In the genomic region with DNA sequence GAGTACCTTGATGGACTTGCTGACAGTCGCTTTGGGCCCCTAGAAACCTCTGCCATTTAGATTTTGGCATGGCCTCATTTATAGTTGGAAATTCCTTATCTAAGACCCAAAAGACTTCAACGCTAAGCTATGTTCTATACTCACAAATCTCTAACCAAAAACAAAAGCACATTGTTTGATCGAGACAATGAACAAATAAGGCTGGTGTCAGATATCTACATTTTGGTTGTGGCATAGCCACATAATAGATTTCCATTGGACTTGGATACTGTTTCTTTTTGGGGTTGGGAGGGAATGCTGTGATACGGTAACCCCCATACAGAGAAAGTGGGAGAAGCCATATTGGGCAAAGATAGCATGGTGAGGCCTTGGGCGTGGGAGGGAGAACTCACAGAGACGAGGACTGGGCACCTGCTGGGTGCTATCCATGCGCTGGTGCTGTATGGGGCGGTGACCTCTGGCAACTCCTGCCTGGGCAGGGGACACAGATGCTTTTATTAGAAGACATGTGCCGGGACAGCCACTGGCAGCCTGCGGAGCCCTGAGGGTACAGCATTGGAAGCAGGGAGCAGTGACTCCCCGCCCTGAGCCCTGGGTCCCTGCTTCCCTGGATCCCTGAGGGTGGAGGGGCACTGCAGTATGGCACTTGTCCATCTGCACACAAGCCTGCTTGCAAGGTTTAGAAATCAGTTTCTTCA, we compare ENCODE assay signal across 17 cellular contexts.
A peak's percentile ranks its signal among the peaks of the same experiment; 100 is the strongest.
DNase-seq lines count a peak whose midpoint lies in the region; ATAC-seq and TF ChIP-seq lines count a peak whose summit lies in the region.
"Had no signal": no experiment of that assay in that cellular context is flagged by ENCODE, and none has a peak within 500 bp of the region (broad histone marks: within the 10 kb centered on the region; RNA-seq: fewer than 3 reads in every experiment).

No MANE protein-coding gene starts in this region.

- POLR2A ChIA-PET in MCF 10A (lab: Yijun Ruan, JAX) = interaction anchor here (0.6 kb wide), 1 partner anchor 83 kb away, joined by 4 read pairs; no protein-coding TSS in a partner anchor

- H3K4me1 Mint-ChIP-seq in MCF 10A (ENCODE audit: insufficient read depth, unreplicated experiment) = peaks cover 15% of the 10 kb centered on the region
- peaks cover 26% of the 10 kb centered on the region for H3K4me1 Mint-ChIP-seq in osteocyte (ENCODE audit: unreplicated experiment)
- H3K4me1 Mint-ChIP-seq in glutamatergic neuron (ENCODE audit: low read depth, unreplicated experiment) = no peaks in the 10 kb centered on the region

- H3K4me2 ChIP-seq in trophoblast cell (ENCODE audit: low read length) = no peak overlapping the region
- H3K4me2 ChIP-seq: BLaER1 had no signal

- DNase-seq in MCF 10A (ENCODE audit: unreplicated experiment) = no peak
- no peak for DNase-seq in breast epithelium (ENCODE audit: low spot score in 2 of 2)
- peak; percentile 51 for DNase-seq in left ventricle myocardium superior
- no peak for DNase-seq in trophoblast cell
- peak; percentile 72 for DNase-seq in testis
- DNase-seq in osteocyte (ENCODE audit: extremely low spot score, unreplicated experiment) = no peak
- no peak for DNase-seq in glomerular visceral epithelial cell (ENCODE audit: extremely low spot score)
- no peak for DNase-seq in glutamatergic neuron
- DNase-seq: DMS 273 treated with DMSO at 0.1 percent for 48 hours, GM23248, KBM-7, NCI-H1092, NCI-H226, NCI-H526 treated with DMSO at 0.1 percent for 48 hours had no signal

- H3K4me3 Mint-ChIP-seq in MCF 10A (ENCODE audit: unreplicated experiment) = no peak overlapping the region
- H3K4me3 Mint-ChIP-seq in osteocyte (ENCODE audit: unreplicated experiment) = no peak overlapping the region
- H3K4me3 Mint-ChIP-seq in glutamatergic neuron (ENCODE audit: unreplicated experiment) = no peak overlapping the region

- ATAC-seq in left ventricle myocardium superior = peak; percentile 95
- ATAC-seq: HCT116 had no signal

- H2AFZ ChIP-seq in trophoblast cell (ENCODE audit: insufficient read depth, low read length, poor library complexity) = peak overlapping the region; percentile 59
- H2AFZ ChIP-seq: GM23248 had no signal

- no CpG with 5 or more reads among the region's 11 CpGs for WGBS in trophoblast cell (ENCODE audit: extremely low coverage, insufficient coverage, insufficient read length)
- WGBS in testis, 2 donors = 71 to 80% methylated on average over 11 of the region's 11 CpGs

- H3K27me3 Mint-ChIP-seq in MCF 10A (ENCODE audit: insufficient read depth, unreplicated experiment) = no peaks in the 10 kb centered on the region
- no peaks in the 10 kb centered on the region for H3K27me3 Mint-ChIP-seq in osteocyte (ENCODE audit: unreplicated experiment)
- H3K27me3 Mint-ChIP-seq in glutamatergic neuron (ENCODE audit: unreplicated experiment) = peaks cover 3% of the 10 kb centered on the region

- no peak overlapping the region for H3K4me3 ChIP-seq in breast epithelium
- H3K4me3 ChIP-seq in trophoblast cell (ENCODE audit: low read depth, low read length) = peak overlapping the region; percentile 13
- H3K4me3 ChIP-seq in testis = no peak overlapping the region
- H3K4me3 ChIP-seq: BLaER1, GM23248 had no signal

- no peak overlapping the region for H2BK12ac ChIP-seq in trophoblast cell (ENCODE audit: low read length)

- H2BK120ac ChIP-seq in trophoblast cell (ENCODE audit: insufficient read depth, low read length, poor library complexity) = no peak overlapping the region

- peak overlapping the region; percentile 57 for H3K27ac Mint-ChIP-seq in MCF 10A (ENCODE audit: low read depth, unreplicated experiment)
- no peak overlapping the region for H3K27ac Mint-ChIP-seq in osteocyte (ENCODE audit: unreplicated experiment)
- no peak overlapping the region for H3K27ac Mint-ChIP-seq in glutamatergic neuron (ENCODE audit: unreplicated experiment)

- TF ChIP-seq POLR2A in breast epithelium (IDR thresholded peaks at IDR 0.05) (no peak), testis (IDR thresholded peaks at IDR 0.05) (no peak)

- no peaks in the 10 kb centered on the region for H3K4me1 ChIP-seq in breast epithelium
- H3K4me1 ChIP-seq in trophoblast cell (ENCODE audit: control insufficient read depth in 1 of 2, insufficient read depth in 2 of 2, low read length in 2 of 2) = peaks cover 20 to 29% of the 10 kb centered on the region in 2 experiments
- H3K4me1 ChIP-seq in testis = peaks cover 14% of the 10 kb centered on the region

- no peak overlapping the region for H2AK5ac ChIP-seq in trophoblast cell (ENCODE audit: low read length)

- H3K18ac ChIP-seq in trophoblast cell (ENCODE audit: low read length) = no peak overlapping the region

- CTCF ChIA-PET in MCF 10A (lab: Yijun Ruan, JAX) = no interaction called here

- H3K36me3 ChIP-seq in breast epithelium (no peaks in the 10 kb centered on the region), trophoblast cell (ENCODE audit: control insufficient read depth in 1 of 2, insufficient read depth in 2 of 2, low read length in 2 of 2) (peaks cover 2% of the 10 kb centered on the region in 2 experiments), testis (ENCODE audit: low read depth, missing control alignments) (no peaks in the 10 kb centered on the region)

- H3K79me1 ChIP-seq in trophoblast cell (ENCODE audit: low read length) = peaks cover 5% of the 10 kb centered on the region

- no peak overlapping the region for H4K8ac ChIP-seq in trophoblast cell (ENCODE audit: low read depth, low read length)

- no peak overlapping the region for H3K4ac ChIP-seq in trophoblast cell (ENCODE audit: low read depth, low read length)

- H2BK5ac ChIP-seq in trophoblast cell (ENCODE audit: low read depth, low read length, poor library complexity) = no peak overlapping the region

- no peak overlapping the region for H3K9ac ChIP-seq in trophoblast cell (ENCODE audit: low read length)
- H3K9ac ChIP-seq: BLaER1, GM23248 had no signal

- H3K27me3 ChIP-seq in breast epithelium = no peaks in the 10 kb centered on the region
- no peaks in the 10 kb centered on the region for H3K27me3 ChIP-seq in trophoblast cell (ENCODE audit: insufficient read depth, low read length)
- no peaks in the 10 kb centered on the region for H3K27me3 ChIP-seq in testis
- H3K27me3 ChIP-seq: BLaER1 had no signal

- BruUV-seq in MCF 10A (replicated peaks; lab: Mats Ljungman, UMichigan) = no TSS peak

- H3K14ac ChIP-seq in trophoblast cell (ENCODE audit: low read length) = no peak overlapping the region

- H3K23ac ChIP-seq in trophoblast cell (ENCODE audit: low read length) = no peak overlapping the region

- no peak overlapping the region for H4K12ac ChIP-seq in trophoblast cell (ENCODE audit: low read depth, low read length)

- no peak overlapping the region for H4K91ac ChIP-seq in trophoblast cell (ENCODE audit: low read depth, low read length)

- H3K27ac ChIP-seq in breast epithelium = no peak overlapping the region
- H3K27ac ChIP-seq in trophoblast cell (ENCODE audit: low read depth, low read length) = no peak overlapping the region
- no peak overlapping the region for H3K27ac ChIP-seq in testis
- H3K27ac ChIP-seq: 22Rv1, BLaER1, GM23248 had no signal

- no peaks in the 10 kb centered on the region for H3K79me2 ChIP-seq in trophoblast cell (ENCODE audit: control insufficient read depth, insufficient read depth, low read length, poor library complexity)

- TF ChIP-seq CTCF in MCF 10A (IDR thresholded peaks at IDR 0.05; ENCODE audit: unreplicated experiment) (no peak), breast epithelium (IDR thresholded peaks at IDR 0.05) (no peak), testis (IDR thresholded peaks at IDR 0.05) (no peak), osteocyte (IDR thresholded peaks at IDR 0.05) (no peak), glutamatergic neuron (IDR thresholded peaks at IDR 0.05; ENCODE audit: partially characterized antibody, unreplicated experiment) (no peak)

- H3K9me3 ChIP-seq in breast epithelium (no peaks in the 10 kb centered on the region), trophoblast cell (ENCODE audit: insufficient read depth, low read depth, low read length) (peaks cover 3% of the 10 kb centered on the region), testis (no peaks in the 10 kb centered on the region)
- H3K9me3 ChIP-seq: BLaER1 had no signal

- H3K36me3 Mint-ChIP-seq in MCF 10A (ENCODE audit: insufficient read depth, unreplicated experiment) (peaks cover 29% of the 10 kb centered on the region), osteocyte (ENCODE audit: unreplicated experiment) (peaks cover 13% of the 10 kb centered on the region), glutamatergic neuron (ENCODE audit: unreplicated experiment) (no peaks in the 10 kb centered on the region)

- no peaks in the 10 kb centered on the region for H3K9me3 Mint-ChIP-seq in MCF 10A (ENCODE audit: unreplicated experiment)
- no peaks in the 10 kb centered on the region for H3K9me3 Mint-ChIP-seq in osteocyte (ENCODE audit: unreplicated experiment)
- H3K9me3 Mint-ChIP-seq in glutamatergic neuron (ENCODE audit: unreplicated experiment) = no peaks in the 10 kb centered on the region

- intact Hi-C loops in MCF 10A (cut with micrococcal nuclease) = no loop called here
- intact Hi-C loops in breast epithelium (cut with DNase I; ENCODE audit: low total_unique reads) = no loop called here
- intact Hi-C loops in left ventricle myocardium superior (cut with micrococcal nuclease) = no loop called here
- intact Hi-C loops in testis (cut with DNase I; ENCODE audit: low total_unique reads) = no loop called here

Comparison
In these comparisons a context has a peak if more than half of its experiments do, and no peak if none do; other contexts are left out.
1. DNase-seq: peak in left ventricle myocardium superior (single experiment) and testis (single experiment); none in MCF 10A (single experiment), breast epithelium (0 of 2), trophoblast cell (0 of 2), osteocyte (single experiment), glomerular visceral epithelial cell (single experiment) and glutamatergic neuron (single experiment).